8 cellular contexts compared by ENCODE assay signal in genomic region chr2:144324446-144325045, GRCh38.
DNase-seq lines count a peak whose midpoint lies in the region; ATAC-seq, FAIRE-seq and TF ChIP-seq lines count a peak whose summit lies in the region.

No MANE protein-coding gene starts in this region.

- H3K4me3 ChIP-seq in DOHH2 (ENCODE audit: low read length) = peak overlapping the region; percentile 68
- H3K4me3 ChIP-seq in bronchial epithelial cell (ENCODE audit: low read depth, low read length) = no peak overlapping the region
- no peak overlapping the region for H3K4me3 ChIP-seq in hepatocyte

- H3K27me3 ChIP-seq in DOHH2 (ENCODE audit: control insufficient read depth, low read length) (no peaks in the 10 kb centered on the region), bronchial epithelial cell (ENCODE audit: control insufficient read depth, insufficient read depth, low read length) (no peaks in the 10 kb centered on the region), hepatocyte (no peaks in the 10 kb centered on the region)

- H3K4me2 ChIP-seq in DOHH2 (ENCODE audit: low read length) (peak overlapping the region; percentile 86), hepatocyte (no peak overlapping the region)

- peak; percentile 37 for ATAC-seq in GM21360 (IDR thresholded peaks at IDR 0.05; ENCODE audit: unreplicated experiment)
- ATAC-seq in HG03442 (IDR thresholded peaks at IDR 0.05; ENCODE audit: unreplicated experiment) = peak; percentile 45

- H4K20me1 ChIP-seq in DOHH2 (ENCODE audit: control insufficient read depth, insufficient read depth, low read depth, low read length) (no peaks in the 10 kb centered on the region), hepatocyte (ENCODE audit: insufficient read depth, poor library complexity, severe bottlenecking) (no peaks in the 10 kb centered on the region)

- TF ChIP-seq CTCF in DOHH2 (IDR thresholded peaks at IDR 0.05; ENCODE audit: low read depth, low read length, poor library complexity, severe bottlenecking) (no peak), bronchial epithelial cell (IDR thresholded peaks at IDR 0.05; ENCODE audit: insufficient read depth, low read length, severe bottlenecking) (no peak), hepatocyte (IDR thresholded peaks at IDR 0.05; ENCODE audit: poor library complexity) (no peak)

- peak; percentile 90 for DNase-seq in bronchial epithelial cell (ENCODE audit: low read depth)
- no peak for DNase-seq in hepatocyte (ENCODE audit: low spot score)
- DNase-seq in putamen (ENCODE audit: low spot score) = no peak
- DNase-seq in C1 segment of cervical spinal cord (lab: John Stamatoyannopoulos, UW) = no peak
- no peak for DNase-seq in glomerular visceral epithelial cell (ENCODE audit: extremely low spot score)

- H3K27ac ChIP-seq in DOHH2 (ENCODE audit: low read depth, low read length) (peak overlapping the region; percentile 80), hepatocyte (no peak overlapping the region)

- H3F3A ChIP-seq in DOHH2 (ENCODE audit: control insufficient read depth, insufficient read depth) = peaks cover 11% of the 10 kb centered on the region

- peaks cover 36% of the 10 kb centered on the region for H3K36me3 ChIP-seq in DOHH2 (ENCODE audit: control insufficient read depth, low read length)
- H3K36me3 ChIP-seq in bronchial epithelial cell (ENCODE audit: control insufficient read depth, insufficient read depth, low read length) = no peaks in the 10 kb centered on the region
- no peaks in the 10 kb centered on the region for H3K36me3 ChIP-seq in hepatocyte (replicated peaks; ENCODE audit: insufficient read depth, low read depth)

- WGBS in hepatocyte (ENCODE audit: low lambda C conversion rate, missing lambda C conversion rate) = 62% methylated on average over 4 of the region's 4 CpGs

- H3K9me2 ChIP-seq in DOHH2 (replicated peaks; ENCODE audit: control insufficient read depth, low read length) (no peaks in the 10 kb centered on the region), hepatocyte (replicated peaks; ENCODE audit: insufficient read depth) (no peaks in the 10 kb centered on the region)

- H3K4me1 ChIP-seq in DOHH2 (ENCODE audit: control insufficient read depth, low read length) (peaks cover 77% of the 10 kb centered on the region), hepatocyte (ENCODE audit: insufficient read depth) (no peaks in the 10 kb centered on the region)

- H2AFZ ChIP-seq in hepatocyte = no peak overlapping the region

- H3K9me3 ChIP-seq in DOHH2 (ENCODE audit: control insufficient read depth, insufficient read depth, low read length) (peaks cover 14% of the 10 kb centered on the region), hepatocyte (ENCODE audit: low read depth) (no peaks in the 10 kb centered on the region)

- H3K79me2 ChIP-seq in DOHH2 (ENCODE audit: control insufficient read depth, low read length) = peaks cover 99% of the 10 kb centered on the region
- H3K79me2 ChIP-seq in hepatocyte = peaks cover 57% of the 10 kb centered on the region

- peak; percentile 23 for FAIRE-seq in bronchial epithelial cell (lab: Jason Lieb, UNC)
